In genomic region chr1:177547200-177547599, GRCh38 we compare ENCODE assay signal across 24 cellular contexts.
DNase-seq lines count a peak whose midpoint lies in the region; ATAC-seq, FAIRE-seq and TF ChIP-seq lines count a peak whose summit lies in the region.
"Had no signal": no experiment of that assay in that cellular context is flagged by ENCODE, and none has a peak within 500 bp of the region (broad histone marks: within the 10 kb centered on the region; RNA-seq: fewer than 3 reads in every experiment).

No MANE protein-coding gene starts in this region.

- 57 to 58% methylated on average over 3 of the region's 3 CpGs for WGBS in aorta, 2 donors

- no peak for DNase-seq in frontal cortex (ENCODE audit: low spot score in 2 of 2)
- DNase-seq in aorta = no peak
- no peak for DNase-seq in left ventricle myocardium inferior
- DNase-seq: 8988T; ACHN; BE2C; C1 segment of cervical spinal cord; CD4-positive, alpha-beta memory T cell; CD4-positive, CD25-positive, alpha-beta regulatory T cell; CD8-positive, alpha-beta memory T cell; COR-L47; DMS 273 treated with DMSO at 0.1 percent for 48 hours; DMS153; DMS79; DND-41; EL; GF-D8 had no signal

- H3K27ac ChIP-seq in HEK293 (ENCODE audit: extremely low read depth, low read depth, low read length) (no peak overlapping the region), aorta (ENCODE audit: low read depth in 1 of 2, low read length in 2 of 2) (no peak overlapping the region), left ventricle myocardium inferior (replicated peaks) (no peak overlapping the region)
- H3K27ac ChIP-seq: BLaER1 had no signal

- no peaks in the 10 kb centered on the region for H3K27me3 ChIP-seq in aorta (ENCODE audit: control insufficient read depth in 1 of 2, insufficient read depth in 2 of 2, low read length in 1 of 2)
- peaks cover 33% of the 10 kb centered on the region for H3K27me3 ChIP-seq in left ventricle myocardium inferior (ENCODE audit: low read depth)
- H3K27me3 ChIP-seq: BE2C, BLaER1 had no signal

- no peaks in the 10 kb centered on the region for H3K4me1 ChIP-seq in HEK293 (ENCODE audit: control insufficient read depth, insufficient read depth, low read length)
- no peaks in the 10 kb centered on the region for H3K4me1 ChIP-seq in aorta (ENCODE audit: control insufficient read depth in 1 of 2, insufficient read depth in 2 of 2, low read length in 2 of 2)
- no peaks in the 10 kb centered on the region for H3K4me1 ChIP-seq in left ventricle myocardium inferior
- H3K4me1 ChIP-seq: BE2C, BLaER1 had no signal

- POLR2A ChIA-PET in HEK293 (lab: Yijun Ruan, JAX) = no interaction called here

- H3K4me3 ChIP-seq in HEK293 (ENCODE audit: low read depth, low read length) (no peak overlapping the region), aorta (ENCODE audit: low read length in 2 of 2) (no peak overlapping the region), left ventricle myocardium inferior (no peak overlapping the region)
- H3K4me3 ChIP-seq: BLaER1 had no signal

- H3K36me3 ChIP-seq in HEK293 (ENCODE audit: control insufficient read depth in 2 of 2, insufficient read depth in 1 of 2, low read length in 2 of 2) = no peaks in the 10 kb centered on the region
- no peaks in the 10 kb centered on the region for H3K36me3 ChIP-seq in aorta (ENCODE audit: control insufficient read depth in 1 of 2, insufficient read depth in 2 of 2, low read length in 1 of 2)
- no peaks in the 10 kb centered on the region for H3K36me3 ChIP-seq in left ventricle myocardium inferior
- H3K36me3 ChIP-seq: BE2C, BLaER1 had no signal

- ATAC-seq in HG02852 (IDR thresholded peaks at IDR 0.05; ENCODE audit: unreplicated experiment) = no peak
- no peak for ATAC-seq in GM19463 (IDR thresholded peaks at IDR 0.05; ENCODE audit: unreplicated experiment)
- no peak for ATAC-seq in aorta (ENCODE audit: low FRiP score)

- intact Hi-C loops in aorta (cut with DNase I) = no loop called here
- intact Hi-C loops in left ventricle myocardium inferior (cut with micrococcal nuclease) = no loop called here

- CTCF ChIA-PET in HEK293 (lab: Yijun Ruan, JAX) = no interaction called here

- H3K9me3 ChIP-seq in HEK293 (ENCODE audit: control insufficient read depth, insufficient read depth, low read depth, low read length) (no peaks in the 10 kb centered on the region), aorta (ENCODE audit: control insufficient read depth, low read length) (no peaks in the 10 kb centered on the region), left ventricle myocardium inferior (replicated peaks) (peaks cover 51% of the 10 kb centered on the region)
- H3K9me3 ChIP-seq: BE2C, BLaER1 had no signal

- TF ChIP-seq CTCF in HEK293 (tag by site-specific recombination; IDR thresholded peaks at IDR 0.05) (no peak), left ventricle myocardium inferior (IDR thresholded peaks at IDR 0.05; ENCODE audit: borderline replicate concordance) (no peak)

- peak; percentile 82 for FAIRE-seq in TTC549 (lab: Jason Lieb, UNC)
- peak; percentile 80 for FAIRE-seq in frontal cortex (lab: Jason Lieb, UNC)
- FAIRE-seq: A204.1, GM12891 had no signal

TF ChIP-seq in HEK293, 187 proteins besides CTCF, POLR2A, EP300 and RAD21:
- TF ChIP-seq ATF2 (tag by site-specific recombination; IDR thresholded peaks at IDR 0.05; ENCODE audit: low read depth) = peak; percentile 62; the same call in 1 of the 2 replicates
- TF ChIP-seq ZFP37 (tag by site-specific recombination; IDR thresholded peaks at IDR 0.05) = no peak
